Comparison of ENCODE assay signal across 15 cellular contexts in the genomic region with DNA sequence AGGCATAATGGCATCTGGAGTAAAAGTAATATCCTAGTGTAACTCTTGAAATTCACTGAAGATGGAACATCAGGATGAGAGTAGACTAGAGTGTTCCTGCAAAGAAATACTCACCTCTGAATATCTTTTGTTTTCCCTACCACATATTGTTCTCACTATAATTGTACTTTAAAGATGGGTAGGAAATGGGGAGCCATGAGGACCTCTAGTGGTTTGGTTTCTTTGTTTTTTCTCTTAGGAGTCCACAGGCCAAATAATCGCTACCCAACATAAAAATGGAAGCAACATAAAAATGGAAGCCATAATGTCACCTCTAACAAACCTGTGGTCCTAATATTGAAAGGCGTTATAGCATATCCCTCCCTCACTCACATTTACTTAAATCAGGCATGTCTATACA.
DNase-seq lines count a peak whose midpoint lies in the region; FAIRE-seq and TF ChIP-seq lines count a peak whose summit lies in the region.
"Had no signal": no experiment of that assay in that cellular context is flagged by ENCODE, and none has a peak within 500 bp of the region (broad histone marks: within the 10 kb centered on the region; RNA-seq: fewer than 3 reads in every experiment).

No MANE protein-coding gene starts in this region.

- H2AK5ac ChIP-seq in H1 (ENCODE audit: low read depth, low read length) = no peak overlapping the region

- no peak overlapping the region for H3K4me2 ChIP-seq in OCI-LY1 (ENCODE audit: low read length)
- H3K4me2 ChIP-seq in H1 (ENCODE audit: insufficient read depth in 1 of 2, low read depth in 2 of 2, low read length in 2 of 2) = no peak overlapping the region

- no peak overlapping the region for H2BK120ac ChIP-seq in H1 (replicated peaks; ENCODE audit: low read depth, low read length)

- TF ChIP-seq EP300 in H1 (IDR thresholded peaks at IDR 0.05; ENCODE audit: borderline replicate concordance in 1 of 2, low read depth in 2 of 2, low read length in 2 of 2) (no peak), stomach (IDR thresholded peaks at IDR 0.05) (no peak)

- CTCF ChIA-PET in H1 (lab: Charles Lee; ENCODE audit: partially characterized antibody) = interaction anchor here (0.7 to 1.2 kb wide), 7 partner anchors 10 to 76 kb away, joined by 3 to 5 read pairs (median 3); no protein-coding TSS in a partner anchor

- H3K4ac ChIP-seq in H1 (replicated peaks; ENCODE audit: insufficient read length, low read depth, low read length) = no peak overlapping the region

- no peak overlapping the region for H3K18ac ChIP-seq in H1 (ENCODE audit: extremely low read depth, low read length)

- POLR2A ChIA-PET in H1 (lab: Charles Lee; ENCODE audit: partially characterized antibody) = no interaction called here

- no peaks in the 10 kb centered on the region for H4K20me1 ChIP-seq in OCI-LY1 (ENCODE audit: insufficient read depth, low read length)
- no peaks in the 10 kb centered on the region for H4K20me1 ChIP-seq in H1 (replicated peaks in 1 of 2; ENCODE audit: control insufficient read depth in 1 of 2, insufficient read depth in 2 of 2, low read length in 2 of 2)

- no peaks in the 10 kb centered on the region for H3K23me2 ChIP-seq in H1 (ENCODE audit: low read depth, low read length)

- WGBS in H1 (ENCODE audit: extremely low coverage in 1 of 2, insufficient coverage in 1 of 2, insufficient read length in 1 of 2, insufficient replicate concordance in 2 of 2, low coverage in 1 of 2, low lambda C conversion rate in 2 of 2, missing lambda C conversion rate in 1 of 2), 2 experiments = 82% methylated on average over 2 of the region's 2 CpGs; no CpG with 5 or more reads in 1 of the 2 experiments
- 73 to 87% (median 74%) methylated on average over 2 of the region's 2 CpGs for WGBS in stomach, 5 donors

- no peak overlapping the region for H3K4me3 ChIP-seq in H7 (ENCODE audit: insufficient read depth, low read depth, low read length)
- H3K4me3 ChIP-seq in OCI-LY1 (ENCODE audit: low read depth, low read length, poor library complexity, severe bottlenecking) = no peak overlapping the region
- H3K4me3 ChIP-seq in H1 (ENCODE audit: extremely low read depth in 1 of 4, insufficient read depth in 2 of 4, low read depth in 3 of 4, low read length in 4 of 4) = no peak overlapping the region
- H3K4me3 ChIP-seq in stomach = no peak overlapping the region

- no peak overlapping the region for H2AFZ ChIP-seq in OCI-LY1 (ENCODE audit: low read length)
- H2AFZ ChIP-seq in H1 (ENCODE audit: low read length) = peak overlapping the region; percentile 49; the same call in 1 of the 2 replicates

- no peaks in the 10 kb centered on the region for H3K9me2 ChIP-seq in OCI-LY1 (ENCODE audit: low read depth, low read length)

- no peaks in the 10 kb centered on the region for H3F3A ChIP-seq in OCI-LY1 (ENCODE audit: insufficient read depth, low read length)

- H3K9ac ChIP-seq in OCI-LY1 (ENCODE audit: low read length) (no peak overlapping the region), H1 (replicated peaks in 1 of 4; ENCODE audit: extremely low read depth in 1 of 4, low read depth in 3 of 4, low read length in 3 of 4) (no peak overlapping the region)

- intact Hi-C loops in stomach (cut with DNase I; ENCODE audit: low total_unique reads) = no loop called here

- peak; percentile 5 for DNase-seq in ACHN
- DNase-seq in H7 = peak; percentile 3
- no peak for DNase-seq in H1 (ENCODE audit: low read depth in 1 of 2, low spot score in 2 of 2)
- no peak for DNase-seq in stomach
- no peak for DNase-seq in T-helper 2 cell
- no peak for DNase-seq in KG1 (lab: John Stamatoyannopoulos, UW)
- no peak for DNase-seq in kidney tubule cell (ENCODE audit: low spot score)
- DNase-seq: activated effector memory CD4-positive, alpha-beta T cell treated with Interleukin-2 at 50 U/mL for 16 hours; amniotic stem cell; immature natural killer cell; NCI-H1105; NCI-H2171; NK-92 treated with Interleukin-12 subunit alpha and Interleukin-12 subunit beta, amount 100 ng/mL, for 24 hours had no signal

- H3K23ac ChIP-seq in H1 (ENCODE audit: insufficient read length) = no peak overlapping the region

- H2BK5ac ChIP-seq in H1 (ENCODE audit: low read depth, low read length) = no peak overlapping the region

- no peak overlapping the region for H3K56ac ChIP-seq in H1 (replicated peaks; ENCODE audit: insufficient read length, low read depth, low read length)

- H3K36me3 ChIP-seq in H7 (replicated peaks; ENCODE audit: control insufficient read depth, insufficient read depth, low read length) (no peaks in the 10 kb centered on the region), OCI-LY1 (ENCODE audit: insufficient read depth, low read length) (no peaks in the 10 kb centered on the region), H1 (ENCODE audit: control insufficient read depth in 2 of 4, insufficient read depth in 4 of 4, low read length in 3 of 4) (no peaks in the 10 kb centered on the region), stomach (no peaks in the 10 kb centered on the region)

- no peak overlapping the region for H4K5ac ChIP-seq in H1 (ENCODE audit: insufficient read length, low read depth, low read length)

- H2BK12ac ChIP-seq in H1 (ENCODE audit: low read depth, low read length) = no peak overlapping the region

- H4K91ac ChIP-seq in H1 (replicated peaks; ENCODE audit: insufficient read length, low read length) = no peak overlapping the region

- no peak overlapping the region for H3K27ac ChIP-seq in OCI-LY1 (ENCODE audit: low read depth, low read length, poor library complexity, severe bottlenecking)
- H3K27ac ChIP-seq in H1 (ENCODE audit: low read depth, low read length) = peak overlapping the region; percentile 14; the same call in 1 of the 2 replicates
- H3K27ac ChIP-seq in stomach = no peak overlapping the region

- H3K9me3 ChIP-seq in OCI-LY1 (ENCODE audit: low read length) (no peaks in the 10 kb centered on the region), H1 (ENCODE audit: insufficient read depth in 2 of 2, low read depth in 1 of 2, low read length in 1 of 2) (no peaks in the 10 kb centered on the region), stomach (no peaks in the 10 kb centered on the region)

- in situ Hi-C loops in ACHN (cut with HindIII; ENCODE audit: low pct_ligation_motif_present, low pct_unique_long_range_greater_than_20kb, low sequenced_read_pairs) = no loop called here

- TF ChIP-seq RAD21 in H1 (IDR thresholded peaks at IDR 0.05 in 1 of 2, conservative IDR thresholded peaks at IDR 0.05 in 1 of 2; ENCODE audit: low read depth in 2 of 2, low read length in 2 of 2) = peak; percentile 56 to 59

- TF ChIP-seq CTCF in OCI-LY1 (IDR thresholded peaks at IDR 0.05; ENCODE audit: low read length) (peak; percentile 38), H1 (IDR thresholded peaks at IDR 0.05; ENCODE audit: control extremely low read depth in 1 of 3, insufficient read depth in 1 of 3, low read depth in 1 of 3, low read length in 3 of 3) (peak in 2 of 3 experiments; percentile 19 to 36; a peak in 2 of 4 replicates), stomach (IDR thresholded peaks at IDR 0.05) (peak in 1 of 7 experiments; percentile 10)

- TF ChIP-seq POLR2A in H1 (IDR thresholded peaks at IDR 0.05; ENCODE audit: control extremely low read depth in 1 of 2, low read depth in 2 of 2, low read length in 2 of 2) = no peak
- no peak for TF ChIP-seq POLR2A in stomach (IDR thresholded peaks at IDR 0.05)

- no peak overlapping the region for H3K14ac ChIP-seq in H1 (ENCODE audit: insufficient read length)

- no peak overlapping the region for H2BK20ac ChIP-seq in H1 (ENCODE audit: low read length)

- FAIRE-seq in H1 (lab: Jason Lieb, UNC) = no peak
- FAIRE-seq: frontal cortex had no signal

- H3K27me3 ChIP-seq in H7 (ENCODE audit: control insufficient read depth, insufficient read depth, low read length) (no peaks in the 10 kb centered on the region), OCI-LY1 (ENCODE audit: insufficient read depth, low read length) (no peaks in the 10 kb centered on the region), H1 (replicated peaks in 1 of 4; ENCODE audit: control insufficient read depth in 3 of 4, extremely low read depth in 1 of 4, insufficient read depth in 3 of 4, low read length in 3 of 4) (no peaks in the 10 kb centered on the region), stomach (no peaks in the 10 kb centered on the region)

- H3K79me2 ChIP-seq in OCI-LY1 (ENCODE audit: insufficient read depth, low read length) = no peaks in the 10 kb centered on the region
- H3K79me2 ChIP-seq in H1 (ENCODE audit: control insufficient read depth in 1 of 2, insufficient read depth in 2 of 2, low read length in 2 of 2) = no peaks in the 10 kb centered on the region

- no peaks in the 10 kb centered on the region for H3K79me1 ChIP-seq in H1 (ENCODE audit: low read depth, low read length)

- H4K8ac ChIP-seq in H1 (ENCODE audit: extremely low read depth, insufficient read depth, low read length) = no peak overlapping the region

- H3K4me1 ChIP-seq in OCI-LY1 (ENCODE audit: insufficient read depth, low read length, severe bottlenecking) (no peaks in the 10 kb centered on the region), H1 (replicated peaks in 1 of 4; ENCODE audit: control insufficient read depth in 3 of 4, insufficient read depth in 4 of 4, low read length in 3 of 4) (peaks cover 0 to 7% (median 0%) of the 10 kb centered on the region in 4 experiments; a peak in 1 of 7 replicates), stomach (no peaks in the 10 kb centered on the region)

- H2BK15ac ChIP-seq in H1 (ENCODE audit: low read length) = no peak overlapping the region

TF ChIP-seq in H1, 55 proteins besides CTCF, POLR2A, EP300 and RAD21 (continues in another document):
- TF ChIP-seq TCF12 (IDR thresholded peaks at IDR 0.05; ENCODE audit: low read depth, low read length) (no peak), POLR2AphosphoS5 (IDR thresholded peaks at IDR 0.05; ENCODE audit: low read depth, low read length) (no peak), MAFK (IDR thresholded peaks at IDR 0.05; ENCODE audit: low read depth, low read length) (no peak), NRF1 (IDR thresholded peaks at IDR 0.05; ENCODE audit: low read depth, low read length) (no peak), CHD1 (IDR thresholded peaks at IDR 0.05; ENCODE audit: low read depth, low read length) (no peak)

Comparison
In these comparisons a context has a peak if more than half of its experiments do, and no peak if none do; other contexts are left out.
1. DNase-seq: peak in ACHN (single experiment) and H7 (single experiment); none in H1 (0 of 2), stomach (single experiment), T-helper 2 cell (0 of 5), KG1 (single experiment) and kidney tubule cell (single experiment).